Comparison of ENCODE assay signal across 15 cellular contexts in genomic region chr9:103839197-103839596, GRCh38.
DNase-seq lines count a peak whose midpoint lies in the region; ATAC-seq lines count a peak whose summit lies in the region.
"Had no signal": no experiment of that assay in that cellular context is flagged by ENCODE, and none has a peak within 500 bp of the region (broad histone marks: within the 10 kb centered on the region; RNA-seq: fewer than 3 reads in every experiment).

No MANE protein-coding gene starts in this region.

- ATAC-seq in GM19351 (IDR thresholded peaks at IDR 0.05; ENCODE audit: unreplicated experiment) (peak; percentile 66), HG02885 (IDR thresholded peaks at IDR 0.05; ENCODE audit: poor library complexity, unreplicated experiment) (peak; percentile 44)

- DNase-seq in NCI-H526 treated with DMSO at 0.1 percent for 48 hours (lab: John Stamatoyannopoulos, UW) (peak; percentile 71), amygdala (lab: John Stamatoyannopoulos, UW) (no peak), NCI-H2029 treated with DMSO at 0.1 percent for 48 hours (lab: John Stamatoyannopoulos, UW) (no peak)
- DNase-seq in activated naive CD4-positive, alpha-beta T cell treated with anti-CD3 and anti-CD28 coated beads, Interleukin-2, amount 50 U/mL, for 16 hours = no peak
- no peak for DNase-seq in activated T-cell treated with anti-CD3 and anti-CD28 coated beads, Interleukin-2, amount 50 U/mL, for 48 hours
- DNase-seq: C1 segment of cervical spinal cord; Calu3; CD4-positive, alpha-beta memory T cell; COR-L47; DMS53; DMS79 treated with DMSO at 0.1 percent for 48 hours; GM23248; HFFc6 had no signal
